Comparison of ENCODE assay signal across 9 cellular contexts in the genomic region with DNA sequence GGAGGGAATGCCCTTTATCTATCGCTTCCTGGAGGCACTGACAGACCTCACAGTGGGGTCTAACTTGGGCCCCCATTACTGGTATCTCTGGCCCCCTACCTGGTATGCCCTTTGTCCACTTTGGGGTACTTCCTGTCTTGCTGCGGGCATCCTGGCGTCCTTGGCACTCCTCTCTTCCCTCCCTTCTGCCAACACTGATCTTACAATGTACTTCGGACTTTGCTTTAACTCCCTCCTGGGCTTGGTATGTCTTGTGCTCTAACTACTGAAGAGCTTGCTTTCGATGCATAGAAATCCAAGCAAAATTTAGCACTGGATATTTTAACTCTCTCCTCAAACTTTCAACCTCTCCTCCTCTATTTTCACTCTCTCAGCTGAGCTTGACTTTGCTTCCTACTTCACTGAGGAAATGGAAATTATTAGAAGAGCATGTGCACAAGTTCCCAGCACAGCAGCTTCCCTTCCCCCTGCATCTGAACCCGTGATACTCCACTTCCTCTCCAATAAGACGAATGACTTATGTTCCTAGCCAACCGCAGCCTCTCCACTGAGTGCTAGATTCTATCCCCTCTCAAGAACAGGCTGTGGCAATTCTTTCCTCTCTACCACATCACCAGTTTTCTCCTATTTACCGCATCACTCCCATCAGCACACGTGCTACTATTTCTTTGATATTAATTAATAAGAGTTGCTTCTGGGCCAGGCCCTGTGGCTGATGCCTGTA. TPM values are rescaled to one million over a fixed set of nuclear protein-coding genes. Genes with fewer than 3 reads are reported as not detected.
DNase-seq lines count a peak whose midpoint lies in the region; ATAC-seq and TF ChIP-seq lines count a peak whose summit lies in the region.
"Had no signal": no experiment of that assay in that cellular context is flagged by ENCODE, and none has a peak within 500 bp of the region (broad histone marks: within the 10 kb centered on the region; RNA-seq: fewer than 3 reads in every experiment).

No MANE protein-coding gene starts in this region.

- peak overlapping the region; percentile 60 for H3K4me3 Mint-ChIP-seq in activated naive CD8-positive, alpha-beta T cell treated with anti-CD3 and anti-CD28 coated beads for 36 hours
- no peak overlapping the region for H3K4me3 Mint-ChIP-seq in mesothelial cell of epicardium

- H3K9me3 ChIP-seq in BLaER1, result no peaks in the 10 kb centered on the region
- no peaks in the 10 kb centered on the region for H3K9me3 ChIP-seq in HAP-1

- no peaks in the 10 kb centered on the region for H4K20me1 ChIP-seq in BLaER1

- H3K36me3 ChIP-seq in BLaER1, result no peaks in the 10 kb centered on the region
- H3K36me3 ChIP-seq in HAP-1 (replicated peaks), result no peaks in the 10 kb centered on the region
- no peaks in the 10 kb centered on the region for H3K36me3 ChIP-seq in mesendoderm (ENCODE audit: control insufficient read depth, insufficient read depth, low read length)

- no peak overlapping the region for H3K4me3 ChIP-seq in BLaER1
- H3K4me3 ChIP-seq in HAP-1, result no peak overlapping the region
- H3K4me3 ChIP-seq in mesendoderm (ENCODE audit: low read length), result no peak overlapping the region

- H3K4me2 ChIP-seq in BLaER1, result peak overlapping the region; percentile 40
- H3K4me2 ChIP-seq in mesendoderm (ENCODE audit: low read length), result no peak overlapping the region

- H3K79me2 ChIP-seq in mesendoderm (ENCODE audit: control insufficient read depth, insufficient read depth, low read length), result no peaks in the 10 kb centered on the region

- peaks cover 11% of the 10 kb centered on the region for H3K4me1 Mint-ChIP-seq in activated naive CD8-positive, alpha-beta T cell treated with anti-CD3 and anti-CD28 coated beads for 36 hours
- H3K4me1 Mint-ChIP-seq in mesothelial cell of epicardium, result peaks cover 7% of the 10 kb centered on the region

- H3K56ac ChIP-seq in mesendoderm (ENCODE audit: low read length), result no peak overlapping the region

- H3K4ac ChIP-seq in mesendoderm (ENCODE audit: low read depth, low read length), result no peak overlapping the region

- no peak overlapping the region for H3K18ac ChIP-seq in mesendoderm (ENCODE audit: low read length)

- no peak overlapping the region for H2BK15ac ChIP-seq in mesendoderm (replicated peaks; ENCODE audit: low read depth)

- peak overlapping the region; percentile 84 for H3K27ac Mint-ChIP-seq in activated naive CD8-positive, alpha-beta T cell treated with anti-CD3 and anti-CD28 coated beads for 36 hours
- peak overlapping the region; percentile 41 for H3K27ac Mint-ChIP-seq in mesothelial cell of epicardium

- no peaks in the 10 kb centered on the region for H3K27me3 Mint-ChIP-seq in activated naive CD8-positive, alpha-beta T cell treated with anti-CD3 and anti-CD28 coated beads for 36 hours
- peaks cover 13% of the 10 kb centered on the region for H3K27me3 Mint-ChIP-seq in mesothelial cell of epicardium (ENCODE audit: low read depth)

- H4K8ac ChIP-seq in mesendoderm (ENCODE audit: low read depth, low read length), result no peak overlapping the region

- H3K36me3 Mint-ChIP-seq in activated naive CD8-positive, alpha-beta T cell treated with anti-CD3 and anti-CD28 coated beads for 36 hours, result no peaks in the 10 kb centered on the region
- no peaks in the 10 kb centered on the region for H3K36me3 Mint-ChIP-seq in mesothelial cell of epicardium

- no peaks in the 10 kb centered on the region for H3K27me3 ChIP-seq in BLaER1
- no peaks in the 10 kb centered on the region for H3K27me3 ChIP-seq in HAP-1 (ENCODE audit: low read depth)
- H3K27me3 ChIP-seq in mesendoderm (ENCODE audit: insufficient read depth, low read length, poor library complexity), result no peaks in the 10 kb centered on the region

- no peak overlapping the region for H3K9ac ChIP-seq in BLaER1
- H3K9ac ChIP-seq in mesendoderm (ENCODE audit: low read length), result no peak overlapping the region

- H3K23ac ChIP-seq in mesendoderm (ENCODE audit: low read length), result no peak overlapping the region

- H2BK5ac ChIP-seq in mesendoderm (ENCODE audit: low read length), result no peak overlapping the region

- peaks cover 12% of the 10 kb centered on the region for H3K4me1 ChIP-seq in BLaER1
- H3K4me1 ChIP-seq in HAP-1, result no peaks in the 10 kb centered on the region
- H3K4me1 ChIP-seq in mesendoderm (ENCODE audit: control insufficient read depth, low read depth, low read length), result no peaks in the 10 kb centered on the region

- ATAC-seq in HG03432 (IDR thresholded peaks at IDR 0.05; ENCODE audit: unreplicated experiment) (peak; percentile 72), HG02588 (IDR thresholded peaks at IDR 0.05; ENCODE audit: unreplicated experiment) (no peak)

- no peaks in the 10 kb centered on the region for H3K79me1 ChIP-seq in mesendoderm (ENCODE audit: low read length)

- TF ChIP-seq CTCF in mesothelial cell of epicardium (IDR thresholded peaks at IDR 0.05; ENCODE audit: unreplicated experiment), result no peak

- no peak overlapping the region for H2BK120ac ChIP-seq in mesendoderm (ENCODE audit: low read depth, low read length)

- H4K5ac ChIP-seq in mesendoderm (ENCODE audit: low read length), result no peak overlapping the region

- no CpG with 5 or more reads among the region's 10 CpGs for WGBS in mesendoderm (ENCODE audit: extremely low coverage, insufficient coverage, low lambda C conversion rate)

- no peaks in the 10 kb centered on the region for H3K9me3 Mint-ChIP-seq in activated naive CD8-positive, alpha-beta T cell treated with anti-CD3 and anti-CD28 coated beads for 36 hours
- peaks cover 8% of the 10 kb centered on the region for H3K9me3 Mint-ChIP-seq in mesothelial cell of epicardium

- peak; percentile 31 for DNase-seq in activated naive CD8-positive, alpha-beta T cell treated with anti-CD3 and anti-CD28 coated beads for 36 hours
- DNase-seq in mesothelial cell of epicardium (ENCODE audit: low spot score in 2 of 2, unreplicated experiment in 2 of 2), result no peak
- DNase-seq in COR-L47 (lab: John Stamatoyannopoulos, UW), result no peak
- no peak for DNase-seq in HAP-1 (ENCODE audit: low spot score in 2 of 2)
- DNase-seq in mesendoderm, result no peak

- no peak overlapping the region for H3K27ac ChIP-seq in BLaER1
- no peak overlapping the region for H3K27ac ChIP-seq in mesendoderm (ENCODE audit: low read depth, low read length)

- in situ Hi-C loops in HAP-1 (cut with MboI; ENCODE audit: low sequenced_read_pairs), result loop anchor here (10.0 kb wide), 1 partner anchor 244 kb away; no protein-coding TSS in a partner anchor

- H2AK5ac ChIP-seq in mesendoderm (ENCODE audit: low read length), result no peak overlapping the region

RNA-seq across cellular contexts. Expression of a gene that starts 52.9 kb away (rescaled TPM):
- total RNA-seq in activated naive CD8-positive, alpha-beta T cell treated with anti-CD3 and anti-CD28 coated beads for 36 hours, result not detected
- total RNA-seq in mesothelial cell of epicardium, result not detected in 3 replicates
- not detected for polyA plus RNA-seq in mesendoderm (2013, experiment 1 of 2)
- polyA plus RNA-seq in mesendoderm (2013, experiment 2 of 2), result not detected
- total RNA-seq: temporal lobe had no signal
